8 cellular contexts compared by ENCODE assay signal in genomic region chr7:7639847-7640220, GRCh38.
DNase-seq lines count a peak whose midpoint lies in the region; ATAC-seq and TF ChIP-seq lines count a peak whose summit lies in the region.

No MANE protein-coding gene starts in this region.

- no peaks in the 10 kb centered on the region for H3K27me3 Mint-ChIP-seq in T-helper 1 cell treated with Interleukin-12 subunit alpha and Interleukin-12 subunit beta and Interleukin-4 antibody, amounts not matched to agents 30 μg/mL and 1 μg/mL, for 36 hours (ENCODE audit: low read depth)
- H3K27me3 Mint-ChIP-seq in memory B cell: no peaks in the 10 kb centered on the region
- H3K27me3 Mint-ChIP-seq in stimulated activated naive CD8-positive, alpha-beta T cell treated with anti-CD3 and anti-CD28 coated beads, Interleukin-15, amount 100 ng/mL, for 72 hours: no peaks in the 10 kb centered on the region

- H3K9me3 Mint-ChIP-seq in T-helper 1 cell treated with Interleukin-12 subunit alpha and Interleukin-12 subunit beta and Interleukin-4 antibody, amounts not matched to agents 30 μg/mL and 1 μg/mL, for 36 hours: no peaks in the 10 kb centered on the region
- no peaks in the 10 kb centered on the region for H3K9me3 Mint-ChIP-seq in memory B cell
- H3K9me3 Mint-ChIP-seq in stimulated activated naive CD8-positive, alpha-beta T cell treated with anti-CD3 and anti-CD28 coated beads, Interleukin-15, amount 100 ng/mL, for 72 hours: no peaks in the 10 kb centered on the region

- DNase-seq in COR-L47 (lab: John Stamatoyannopoulos, UW): peak; percentile 11
- peak; percentile 29 for DNase-seq in choroid plexus epithelial cell (ENCODE audit: low read depth)
- DNase-seq in memory B cell (ENCODE audit: low spot score in 2 of 2): peak in 1 of 2 donors; percentile 54
- DNase-seq in stimulated activated naive CD8-positive, alpha-beta T cell treated with anti-CD3 and anti-CD28 coated beads, Interleukin-15, amount 100 ng/mL, for 72 hours: peak in 1 of 2 donors; percentile 67

- peak overlapping the region; percentile 99 for H3K27ac Mint-ChIP-seq in T-helper 1 cell treated with Interleukin-12 subunit alpha and Interleukin-12 subunit beta and Interleukin-4 antibody, amounts not matched to agents 30 μg/mL and 1 μg/mL, for 36 hours
- H3K27ac Mint-ChIP-seq in memory B cell: peak overlapping the region; percentile 98
- peak overlapping the region; percentile 96 to 100 for H3K27ac Mint-ChIP-seq in stimulated activated naive CD8-positive, alpha-beta T cell treated with anti-CD3 and anti-CD28 coated beads, Interleukin-15, amount 100 ng/mL, for 72 hours

- H3K4me1 Mint-ChIP-seq in T-helper 1 cell treated with Interleukin-12 subunit alpha and Interleukin-12 subunit beta and Interleukin-4 antibody, amounts not matched to agents 30 μg/mL and 1 μg/mL, for 36 hours (ENCODE audit: low read depth): peaks cover 27% of the 10 kb centered on the region
- H3K4me1 Mint-ChIP-seq in memory B cell: peaks cover 21% of the 10 kb centered on the region
- H3K4me1 Mint-ChIP-seq in stimulated activated naive CD8-positive, alpha-beta T cell treated with anti-CD3 and anti-CD28 coated beads, Interleukin-15, amount 100 ng/mL, for 72 hours: peaks cover 49% of the 10 kb centered on the region

- H3K36me3 Mint-ChIP-seq in T-helper 1 cell treated with Interleukin-12 subunit alpha and Interleukin-12 subunit beta and Interleukin-4 antibody, amounts not matched to agents 30 μg/mL and 1 μg/mL, for 36 hours (ENCODE audit: low read depth): peaks cover 22% of the 10 kb centered on the region
- peaks cover 21% of the 10 kb centered on the region for H3K36me3 Mint-ChIP-seq in memory B cell

- peak overlapping the region; percentile 78 for H3K4me3 ChIP-seq in choroid plexus epithelial cell (ENCODE audit: low read depth, low read length)

- no peak for TF ChIP-seq CTCF in choroid plexus epithelial cell (conservative IDR thresholded peaks at IDR 0.05; ENCODE audit: low read depth, low read length)

- peak overlapping the region; percentile 96 for H3K4me3 Mint-ChIP-seq in T-helper 1 cell treated with Interleukin-12 subunit alpha and Interleukin-12 subunit beta and Interleukin-4 antibody, amounts not matched to agents 30 μg/mL and 1 μg/mL, for 36 hours
- peak overlapping the region; percentile 84 for H3K4me3 Mint-ChIP-seq in memory B cell
- H3K4me3 Mint-ChIP-seq in stimulated activated naive CD8-positive, alpha-beta T cell treated with anti-CD3 and anti-CD28 coated beads, Interleukin-15, amount 100 ng/mL, for 72 hours: peak overlapping the region; percentile 93 to 97

- peak; percentile 10 for ATAC-seq in HG02885 (IDR thresholded peaks at IDR 0.05; ENCODE audit: poor library complexity, unreplicated experiment)
- ATAC-seq in memory B cell (ENCODE audit: low read depth): peak; percentile 46
- peak; percentile 55 for ATAC-seq in stimulated activated naive CD8-positive, alpha-beta T cell treated with anti-CD3 and anti-CD28 coated beads, Interleukin-15, amount 100 ng/mL, for 72 hours
- ATAC-seq in HG03045 (IDR thresholded peaks at IDR 0.05; ENCODE audit: unreplicated experiment): no peak
- ATAC-seq in HG03280 (IDR thresholded peaks at IDR 0.05; ENCODE audit: unreplicated experiment): no peak

Comparison
In these comparisons a context has a peak if more than half of its experiments do, and no peak if none do; other contexts are left out.
1. ATAC-seq: peak in HG02885 (single experiment), memory B cell (single experiment) and stimulated activated naive CD8-positive, alpha-beta T cell treated with anti-CD3 and anti-CD28 coated beads, Interleukin-15, amount 100 ng/mL, for 72 hours (single experiment); none in HG03045 (single experiment) and HG03280 (single experiment).
2. Peak in every context shown above with its lines, with median percentiles within 50 percentile points of each other: H3K27ac Mint-ChIP-seq and H3K4me3 Mint-ChIP-seq.